ENCODE assay signal across 8 cellular contexts in the genomic region with DNA sequence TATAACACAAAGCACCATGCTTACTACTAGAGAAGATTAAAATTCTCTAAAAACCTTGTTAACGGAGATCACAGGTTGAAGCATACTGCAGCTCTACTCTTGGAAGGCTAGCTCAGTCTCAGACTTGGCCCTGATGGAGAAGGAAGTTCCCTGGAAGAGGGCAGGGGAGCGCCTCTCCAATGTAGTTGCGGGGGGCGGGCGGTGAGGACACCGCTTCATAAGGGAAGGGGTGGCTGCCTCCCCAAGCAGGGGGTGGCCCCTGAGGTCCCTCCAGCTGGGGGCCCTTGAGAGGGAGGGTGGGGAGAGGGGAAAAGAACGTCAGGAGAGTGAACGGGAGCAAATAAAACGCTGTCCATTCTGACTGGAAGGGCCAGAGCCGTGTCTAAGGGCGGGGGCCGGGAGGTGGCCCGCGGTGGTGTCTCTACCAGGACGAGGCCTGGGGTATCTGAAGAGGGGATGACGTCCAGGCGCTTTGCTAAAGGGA. TPM values are rescaled to one million over a fixed set of nuclear protein-coding genes. Genes with fewer than 3 reads are reported as not detected.
DNase-seq lines count a peak whose midpoint lies in the region; ATAC-seq, FAIRE-seq and TF ChIP-seq lines count a peak whose summit lies in the region.

No MANE protein-coding gene starts in this region.

- peaks cover 44% of the 10 kb centered on the region for H3K79me2 ChIP-seq in PC-3 (ENCODE audit: low read length)

- no peak for TF ChIP-seq CTCF in AG09309 (IDR thresholded peaks at IDR 0.05; ENCODE audit: control insufficient read depth, insufficient read depth, low read depth, low read length, missing control alignments)
- no peak for TF ChIP-seq CTCF in PC-3 (conservative IDR thresholded peaks at IDR 0.05; ENCODE audit: low read depth, low read length)
- TF ChIP-seq CTCF in epithelial cell of esophagus (IDR thresholded peaks at IDR 0.05; ENCODE audit: insufficient read depth, low read depth, low read length, missing control alignments) = no peak
- no peak for TF ChIP-seq CTCF in mucosa of descending colon (IDR thresholded peaks at IDR 0.05)

- H3K36me3 ChIP-seq in PC-3 (ENCODE audit: low read depth, low read length) (no peaks in the 10 kb centered on the region), mucosa of descending colon (ENCODE audit: low read depth) (no peaks in the 10 kb centered on the region)

- no peak for TF ChIP-seq POLR2A in GM12891 (IDR thresholded peaks at IDR 0.05; ENCODE audit: low read depth, low read length)

- peaks cover 34% of the 10 kb centered on the region for H4K20me1 ChIP-seq in PC-3 (ENCODE audit: low read length)

- H3K4me1 ChIP-seq in PC-3 (ENCODE audit: insufficient read depth, low read length) (peaks cover 32% of the 10 kb centered on the region), mucosa of descending colon (ENCODE audit: low read depth) (peaks cover 20% of the 10 kb centered on the region)

- no peaks in the 10 kb centered on the region for H3K27me3 ChIP-seq in PC-3 (ENCODE audit: low read length)

- intact Hi-C loops in PC-3 (cut with micrococcal nuclease) (loop anchor here (1.0 to 5.0 kb wide), 2 partner anchors 41 to 203 kb away; no protein-coding TSS in a partner anchor), mucosa of descending colon (cut with DNase I, micrococcal nuclease) (no loop called here)

- TSS peak; percentile 69 for BruUV-seq in PC-3 (replicated peaks; lab: Mats Ljungman, UMichigan)

- peak overlapping the region; percentile 80 for H3K4me3 ChIP-seq in AG09309 (ENCODE audit: control insufficient read depth, low read depth, low read length)
- peak overlapping the region; percentile 95 for H3K4me3 ChIP-seq in PC-3 (ENCODE audit: low read length)
- H3K4me3 ChIP-seq in epithelial cell of esophagus (ENCODE audit: low read length) = peak overlapping the region; percentile 82
- H3K4me3 ChIP-seq in mucosa of descending colon = peak overlapping the region; percentile 69

- FAIRE-seq in GM12891 (lab: Jason Lieb, UNC) = peak; percentile 43

- H3K9me3 ChIP-seq in PC-3 (ENCODE audit: low read length) = no peaks in the 10 kb centered on the region
- no peaks in the 10 kb centered on the region for H3K9me3 ChIP-seq in mucosa of descending colon

- no peaks in the 10 kb centered on the region for H3F3A ChIP-seq in PC-3 (ENCODE audit: low read length, unreplicated experiment)

- POLR2A ChIA-PET in PC-3 (lab: Charles Lee; ENCODE audit: unreplicated experiment) = interaction anchor here (0.6 to 1.1 kb wide), 4 partner anchors 16 to 244 kb away, joined by 3 to 5 read pairs (median 4); no protein-coding TSS in a partner anchor

- H3K27ac ChIP-seq in PC-3 (ENCODE audit: low read length) = peak overlapping the region; percentile 72

- peak overlapping the region; percentile 92 for H3K4me2 ChIP-seq in PC-3 (ENCODE audit: low read length)

- H3K9ac ChIP-seq in PC-3 (ENCODE audit: low read length) = peak overlapping the region; percentile 98

- peak overlapping the region; percentile 95 for H2AFZ ChIP-seq in PC-3 (ENCODE audit: low read length)

- ATAC-seq in HG03175 (IDR thresholded peaks at IDR 0.05; ENCODE audit: unreplicated experiment) (peak; percentile 1), PC-3 (peak; percentile 40), mucosa of descending colon (peak; percentile 64), GM19397 (IDR thresholded peaks at IDR 0.05; ENCODE audit: unreplicated experiment) (no peak), GM18519 (IDR thresholded peaks at IDR 0.05; ENCODE audit: low FRiP score, unreplicated experiment) (no peak)

- no peaks in the 10 kb centered on the region for H3K9me2 ChIP-seq in PC-3 (replicated peaks; ENCODE audit: low read length)

- DNase-seq in AG09309 (ENCODE audit: low read depth) = no peak
- no peak for DNase-seq in GM12891 (ENCODE audit: insufficient read length, low spot score)
- peak; percentile 28 for DNase-seq in PC-3
- no peak for DNase-seq in epithelial cell of esophagus (ENCODE audit: low read depth)
- DNase-seq in mucosa of descending colon = peak; percentile 65 to 75 (median 71)

- CTCF ChIA-PET in PC-3 (lab: Charles Lee) = interaction anchor here (0.6 kb wide), 1 partner anchor 40 kb away, joined by 3 read pairs; no protein-coding TSS in a partner anchor

TF ChIP-seq in GM12891, 5 proteins besides CTCF, POLR2A, EP300 and RAD21:
- no peak for TF ChIP-seq SPI1 (IDR thresholded peaks at IDR 0.05; ENCODE audit: low read depth, low read length)
- TF ChIP-seq TAF1 (IDR thresholded peaks at IDR 0.05; ENCODE audit: low read depth, low read length) = no peak
- TF ChIP-seq POLR2AphosphoS5 (IDR thresholded peaks at IDR 0.05; ENCODE audit: low read depth, low read length) = no peak
- TF ChIP-seq POU2F2 (IDR thresholded peaks at IDR 0.05; ENCODE audit: low read depth, low read length) = no peak
- no peak for TF ChIP-seq PAX5 (IDR thresholded peaks at IDR 0.05; ENCODE audit: insufficient read depth, low read length, severe bottlenecking)

RNA-seq across cellular contexts. Expression of a gene that starts 0.6 kb away (rescaled TPM):
- polyA plus RNA-seq in GM12891 (2012; ENCODE audit: low read depth, missing spikeins) = 25.3 TPM
- total RNA-seq in PC-3 (2014; rRNA removed) (33.5 and 45.2 TPM in 2 replicates), mucosa of descending colon (10 to 100 TPM; 36.1 to 59.3 (median 39.1) TPM)

Comparison
In these comparisons a context has a peak if more than half of its experiments do, and no peak if none do; other contexts are left out.
1. DNase-seq: peak in PC-3 (single experiment) and mucosa of descending colon (3 of 3); none in AG09309 (single experiment), GM12891 (single experiment) and epithelial cell of esophagus (single experiment).
2. ATAC-seq: peak in HG03175 (single experiment), PC-3 (single experiment) and mucosa of descending colon (single experiment); none in GM19397 (single experiment) and GM18519 (single experiment).
3. Peak in every context shown above with its lines, with median percentiles within 50 percentile points of each other: H3K4me3 ChIP-seq.